ENCODE assay signal across 8 cellular contexts in genomic region chr15:41401904-41402267, GRCh38. TPM values are rescaled to one million over a fixed set of nuclear protein-coding genes. Genes with fewer than 3 reads are reported as not detected.
DNase-seq lines count a peak whose midpoint lies in the region; ATAC-seq and TF ChIP-seq lines count a peak whose summit lies in the region.

No MANE protein-coding gene starts in this region.

- peaks cover 10% of the 10 kb centered on the region for H3K4me1 ChIP-seq in CD8-positive, alpha-beta T cell (ENCODE audit: insufficient read depth, low read length)
- no peaks in the 10 kb centered on the region for H3K4me1 ChIP-seq in HUES48 (ENCODE audit: control insufficient read depth, insufficient read depth, low read length)

- peak overlapping the region; percentile 84 for H3K27ac ChIP-seq in CD8-positive, alpha-beta T cell (ENCODE audit: low read depth, low read length)
- peak overlapping the region; percentile 78 for H3K27ac ChIP-seq in HUES48 (ENCODE audit: low read depth, low read length)

- H3K9me3 Mint-ChIP-seq in CD8-positive, alpha-beta T cell: no peaks in the 10 kb centered on the region
- H3K9me3 Mint-ChIP-seq in chondrocyte (ENCODE audit: low read depth) (no peaks in the 10 kb centered on the region), naive B cell (peaks cover 0 to 3% (median 0%) of the 10 kb centered on the region in 7 donors)

- CTCF ChIA-PET in CD8-positive, alpha-beta T cell (lab: Charles Lee): interaction anchor here (0.6 to 1.4 kb wide), 2 partner anchors 11 to 1082 kb away, joined by 3 read pairs; no protein-coding TSS in a partner anchor

- H3K36me3 Mint-ChIP-seq in CD8-positive, alpha-beta T cell: peaks cover 8% of the 10 kb centered on the region
- no peaks in the 10 kb centered on the region for H3K36me3 Mint-ChIP-seq in chondrocyte (ENCODE audit: low read depth)
- H3K36me3 Mint-ChIP-seq in naive B cell: peaks cover 0 to under 1% of the 10 kb centered on the region in 2 donors

- peak overlapping the region; percentile 96 for H3K27ac Mint-ChIP-seq in CD8-positive, alpha-beta T cell
- H3K27ac Mint-ChIP-seq in chondrocyte (ENCODE audit: unreplicated experiment): peak overlapping the region; percentile 91
- H3K27ac Mint-ChIP-seq in naive B cell: peak overlapping the region; percentile 95 to 98 (median 96)

- no peaks in the 10 kb centered on the region for H3K9me3 ChIP-seq in CD8-positive, alpha-beta T cell (ENCODE audit: low read length)
- H3K9me3 ChIP-seq in HUES48 (ENCODE audit: control insufficient read depth, insufficient read depth, low read length): no peaks in the 10 kb centered on the region

- DNase-seq in CD8-positive, alpha-beta T cell: no peak
- DNase-seq in chondrocyte (ENCODE audit: low spot score) (no peak), naive B cell (no peak), 8988T (no peak), kidney tubule cell (ENCODE audit: low spot score) (no peak), SIG-M5 (lab: John Stamatoyannopoulos, UW) (no peak), SW 1271 (lab: John Stamatoyannopoulos, UW) (no peak)

- intact Hi-C loops in CD8-positive, alpha-beta T cell (cut with DNase I, micrococcal nuclease): loop anchor here (1.0 to 5.0 kb wide), 8 partner anchors 14 to 285 kb away; partner anchors contain the start of genes INO80 (in 2 of the 2), MGA (in 1 of the 2), NUSAP1 (in 1 of the 2) and OIP5 (in 1 of the 2)

- POLR2A ChIA-PET in CD8-positive, alpha-beta T cell (lab: Charles Lee): interaction anchor here (0.7 to 1.1 kb wide), 2 partner anchors 171 to 478 kb away, joined by 3 read pairs; partner anchors contain the start of gene CHP1

- H3K4me3 ChIP-seq in CD8-positive, alpha-beta T cell (ENCODE audit: low read depth, low read length): peak overlapping the region; percentile 95
- peak overlapping the region; percentile 99 for H3K4me3 ChIP-seq in HUES48 (ENCODE audit: low read depth, low read length)

- H3K9ac ChIP-seq in HUES48 (ENCODE audit: low read depth, low read length): peak overlapping the region; percentile 89

- peak overlapping the region; percentile 96 for H3K4me3 Mint-ChIP-seq in CD8-positive, alpha-beta T cell
- H3K4me3 Mint-ChIP-seq in chondrocyte (ENCODE audit: unreplicated experiment) (peak overlapping the region; percentile 87), naive B cell (peak overlapping the region; percentile 92 to 99 (median 96))

- H3K4me1 Mint-ChIP-seq in CD8-positive, alpha-beta T cell (ENCODE audit: low read depth): peaks cover 23% of the 10 kb centered on the region
- H3K4me1 Mint-ChIP-seq in chondrocyte (ENCODE audit: low read depth) (peaks cover 21% of the 10 kb centered on the region), naive B cell (peaks cover 10 to 33% (median 13%) of the 10 kb centered on the region in 3 donors)

- H3K27me3 Mint-ChIP-seq in CD8-positive, alpha-beta T cell (ENCODE audit: low read depth): no peaks in the 10 kb centered on the region
- H3K27me3 Mint-ChIP-seq in chondrocyte (ENCODE audit: low read depth) (no peaks in the 10 kb centered on the region), naive B cell (no peaks in the 10 kb centered on the region)

- H3K27me3 ChIP-seq in CD8-positive, alpha-beta T cell (ENCODE audit: insufficient read depth, low read length): no peaks in the 10 kb centered on the region
- no peaks in the 10 kb centered on the region for H3K27me3 ChIP-seq in HUES48 (ENCODE audit: control insufficient read depth, insufficient read depth, low read length)

- H3K36me3 ChIP-seq in CD8-positive, alpha-beta T cell (ENCODE audit: insufficient read depth, low read length): no peaks in the 10 kb centered on the region
- H3K36me3 ChIP-seq in HUES48 (ENCODE audit: control insufficient read depth, insufficient read depth, low read length): no peaks in the 10 kb centered on the region

- no peak for ATAC-seq in CD8-positive, alpha-beta T cell
- no peak for ATAC-seq in naive B cell (ENCODE audit: low read depth in 2 of 2)

- no peak for TF ChIP-seq CTCF in CD8-positive, alpha-beta T cell (IDR thresholded peaks at IDR 0.05)
- TF ChIP-seq CTCF in chondrocyte (IDR thresholded peaks at IDR 0.05): no peak

RNA-seq across cellular contexts. Expression of gene NDUFAF1, which starts 0.4 kb away (rescaled TPM):
- total RNA-seq in CD8-positive, alpha-beta T cell: 1 to 10 TPM; 1.5 to 1.6 TPM
- 17.3 to 23.0 TPM (median 19.8 TPM) in 3 replicates for total RNA-seq in chondrocyte
- 10 to 100 TPM; 10.3 to 26.3 (median 19.9) TPM for polyA plus RNA-seq in naive B cell (ENCODE audit: low read depth in 6 of 6)

RNA-seq across cellular contexts. Expression of gene RTF1, which starts 15.0 kb away (rescaled TPM):
- total RNA-seq in CD8-positive, alpha-beta T cell: 10 to 100 TPM; 33.2 to 41.6 TPM
- total RNA-seq in chondrocyte: 30.5 to 42.7 TPM (median 31.0 TPM) in 3 replicates
- polyA plus RNA-seq in naive B cell (ENCODE audit: low read depth in 6 of 6): 10 to 100 TPM in 5 of 6 donors, 1 to 10 TPM in 1; 7.7 to 26.4 (median 22.0) TPM
